8 cellular contexts compared by ENCODE assay signal in the genomic region with DNA sequence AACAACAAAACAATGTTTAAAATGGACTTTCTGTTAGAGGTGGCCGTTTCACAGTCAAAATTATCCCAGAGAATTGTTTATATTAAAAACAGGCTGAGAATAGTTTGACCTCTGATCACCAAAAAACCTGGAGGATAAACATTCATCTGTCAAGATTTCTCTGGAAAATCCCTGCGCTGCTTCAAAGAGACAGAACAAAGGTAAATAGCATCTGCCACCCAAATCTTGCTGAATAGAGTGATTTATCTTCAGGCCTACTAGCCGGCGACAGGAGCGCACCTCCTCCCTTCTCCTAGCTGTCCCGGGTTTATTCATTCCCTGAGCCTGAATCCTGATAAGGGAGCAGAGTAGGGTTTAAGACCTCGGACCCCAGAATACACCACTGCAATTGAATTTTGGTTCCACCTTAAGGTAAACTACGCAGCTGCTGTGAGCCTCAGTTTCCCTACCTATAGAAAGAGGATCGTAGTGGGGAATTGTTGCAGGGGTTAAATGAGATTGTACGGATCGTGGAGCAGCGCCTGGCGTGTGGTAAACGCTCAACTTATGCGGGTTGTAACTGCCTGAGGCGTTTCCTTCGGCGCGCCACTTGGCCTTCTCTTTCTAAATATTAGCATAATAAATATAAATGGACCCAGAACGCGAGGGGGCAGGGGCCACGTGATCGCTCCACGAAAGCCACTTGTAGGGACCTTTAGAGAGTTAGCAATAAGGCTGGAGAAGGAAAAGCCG.
DNase-seq lines count a peak whose midpoint lies in the region; ATAC-seq and TF ChIP-seq lines count a peak whose summit lies in the region.

No MANE protein-coding gene starts in this region.

- no peaks in the 10 kb centered on the region for H3K9me3 ChIP-seq in iPS-18a (ENCODE audit: control insufficient read depth, low read depth, low read length)

- peak overlapping the region; percentile 24 for H3K27ac ChIP-seq in iPS-18a (ENCODE audit: low read length)

- H3K36me3 Mint-ChIP-seq in activated naive CD4-positive, alpha-beta T cell treated with anti-CD3 and anti-CD28 coated beads, Interleukin-2, amount 10 ng/mL, durations not matched to agents 7 days and 5 days, result no peaks in the 10 kb centered on the region

- peak overlapping the region; percentile 72 for H3K4me3 Mint-ChIP-seq in activated naive CD4-positive, alpha-beta T cell treated with anti-CD3 and anti-CD28 coated beads, Interleukin-2, amount 10 ng/mL, durations not matched to agents 7 days and 5 days

- ATAC-seq in HG03139 (IDR thresholded peaks at IDR 0.05; ENCODE audit: unreplicated experiment), result peak; percentile 9

- H3K27ac Mint-ChIP-seq in activated naive CD4-positive, alpha-beta T cell treated with anti-CD3 and anti-CD28 coated beads, Interleukin-2, amount 10 ng/mL, durations not matched to agents 7 days and 5 days, result peak overlapping the region; percentile 42

- H3K9ac ChIP-seq in iPS-18a (ENCODE audit: low read length), result peak overlapping the region; percentile 73

- H3K27me3 ChIP-seq in iPS-18a (ENCODE audit: control insufficient read depth, insufficient read depth, low read length), result peaks cover 5% of the 10 kb centered on the region

- peak overlapping the region; percentile 69 for H3K4me3 ChIP-seq in astrocyte of the spinal cord (ENCODE audit: low read depth, low read length)
- peak overlapping the region; percentile 86 for H3K4me3 ChIP-seq in iPS-18a (ENCODE audit: low read length)
- H3K4me3 ChIP-seq in skeletal muscle cell (ENCODE audit: low read depth, low read length), result peak overlapping the region; percentile 75

- no peak for DNase-seq in activated naive CD4-positive, alpha-beta T cell treated with anti-CD3 and anti-CD28 coated beads, Interleukin-2, amount 10 ng/mL, durations not matched to agents 7 days and 5 days
- DNase-seq in activated naive CD4-positive, alpha-beta T cell treated with anti-CD3 and anti-CD28 coated beads, Interleukin-2, amount 50 U/mL, for 16 hours, result no peak
- DNase-seq in NCI-H774 (lab: John Stamatoyannopoulos, UW), result peak; percentile 49
- peak; percentile 50 for DNase-seq in astrocyte of the spinal cord (ENCODE audit: low read depth, low spot score)
- no peak for DNase-seq in skeletal muscle cell (ENCODE audit: low read depth)
- no peak for DNase-seq in activated CD8-positive, alpha-beta memory T cell treated with anti-CD3 and anti-CD28 coated beads, Interleukin-2, amount 50 U/mL, for 4 hours

- peaks cover 19% of the 10 kb centered on the region for H3K4me1 Mint-ChIP-seq in activated naive CD4-positive, alpha-beta T cell treated with anti-CD3 and anti-CD28 coated beads, Interleukin-2, amount 10 ng/mL, durations not matched to agents 7 days and 5 days

- in situ Hi-C loops in astrocyte of the spinal cord (cut with HindIII; ENCODE audit: low sequenced_read_pairs), result no loop called here

- no peaks in the 10 kb centered on the region for H3K36me3 ChIP-seq in iPS-18a (ENCODE audit: control insufficient read depth, low read depth, low read length)

- H3K9me3 Mint-ChIP-seq in activated naive CD4-positive, alpha-beta T cell treated with anti-CD3 and anti-CD28 coated beads, Interleukin-2, amount 10 ng/mL, durations not matched to agents 7 days and 5 days, result no peaks in the 10 kb centered on the region

- TF ChIP-seq CTCF in astrocyte of the spinal cord (IDR thresholded peaks at IDR 0.05; ENCODE audit: low read depth, low read length), result no peak

- CTCF ChIA-PET in activated naive CD4-positive, alpha-beta T cell treated with anti-CD3 and anti-CD28 coated beads, Interleukin-2, amount 10 ng/mL, durations not matched to agents 7 days and 5 days (lab: Charles Lee), result interaction anchor here (1.0 to 2.8 kb wide), 3 partner anchors 9 to 174 kb away, joined by 3 to 12 read pairs (median 3); no protein-coding TSS in a partner anchor

- H3K27me3 Mint-ChIP-seq in activated naive CD4-positive, alpha-beta T cell treated with anti-CD3 and anti-CD28 coated beads, Interleukin-2, amount 10 ng/mL, durations not matched to agents 7 days and 5 days, result peaks cover 24% of the 10 kb centered on the region

- peaks cover 18% of the 10 kb centered on the region for H3K4me1 ChIP-seq in iPS-18a (ENCODE audit: control insufficient read depth, low read depth, low read length)

Comparison
In these comparisons a context has a peak if more than half of its experiments do, and no peak if none do; other contexts are left out.
1. DNase-seq: peak in NCI-H774 (single experiment) and astrocyte of the spinal cord (single experiment); none in activated naive CD4-positive, alpha-beta T cell treated with anti-CD3 and anti-CD28 coated beads, Interleukin-2, amount 10 ng/mL, durations not matched to agents 7 days and 5 days (single experiment), activated naive CD4-positive, alpha-beta T cell treated with anti-CD3 and anti-CD28 coated beads, Interleukin-2, amount 50 U/mL, for 16 hours (single experiment), skeletal muscle cell (single experiment) and activated CD8-positive, alpha-beta memory T cell treated with anti-CD3 and anti-CD28 coated beads, Interleukin-2, amount 50 U/mL, for 4 hours (single experiment).
2. Peak in every context shown above with its lines, with median percentiles within 50 percentile points of each other: H3K4me3 ChIP-seq.